In the genomic region with DNA sequence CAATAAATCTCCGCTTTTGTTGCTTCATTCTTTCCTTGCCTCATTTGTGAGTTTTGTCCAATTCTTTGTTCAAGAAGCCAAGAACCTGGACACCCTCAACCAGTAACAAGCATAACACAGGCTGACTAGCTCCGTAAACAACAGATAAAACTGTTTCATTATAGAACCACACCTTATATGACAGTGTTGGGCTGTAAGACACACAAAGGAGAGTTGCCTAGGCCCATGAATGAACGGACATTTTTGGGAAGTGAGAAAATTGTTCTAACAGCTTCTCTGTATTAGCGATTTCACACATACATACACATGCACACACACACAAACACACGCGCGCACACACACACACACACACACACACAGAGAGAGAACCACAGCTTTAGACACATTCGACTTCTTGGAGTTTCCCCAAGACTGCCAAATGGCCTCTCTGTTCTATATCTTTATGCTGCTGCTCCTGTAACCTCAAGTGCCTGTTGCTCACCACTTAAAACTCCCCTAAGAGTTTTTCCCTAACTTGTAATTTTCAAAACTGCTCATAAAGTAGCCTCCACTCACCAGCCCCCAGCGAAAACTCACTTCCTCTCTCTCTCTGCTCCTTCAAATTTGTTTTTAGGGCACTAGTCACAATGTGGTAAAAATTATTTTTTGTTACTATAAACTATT, we compare ENCODE assay signal across 9 cellular contexts. TPM values are rescaled to one million over a fixed set of nuclear protein-coding genes. Genes with fewer than 3 reads are reported as not detected.
A peak's percentile ranks its signal among the peaks of the same experiment; 100 is the strongest.
DNase-seq lines count a peak whose midpoint lies in the region; ATAC-seq and TF ChIP-seq lines count a peak whose summit lies in the region.
"Had no signal": no experiment of that assay in that cellular context is flagged by ENCODE, and none has a peak within 500 bp of the region (broad histone marks: within the 10 kb centered on the region; RNA-seq: fewer than 3 reads in every experiment).

No MANE protein-coding gene starts in this region.

- 0 out of 2 replicates have a peak, but pooled peaks cover 11% of the 10 kb centered on the region for H4K20me1 ChIP-seq in DND-41 (ENCODE audit: insufficient read depth, low read length)

- H3K27me3 ChIP-seq in DND-41 (ENCODE audit: insufficient read depth, low read length, poor library complexity): no peaks in the 10 kb centered on the region

- no peak overlapping the region for H2AFZ ChIP-seq in DND-41 (ENCODE audit: low read depth, low read length)

- H3K9me3 ChIP-seq in DND-41 (ENCODE audit: insufficient read depth, low read length, severe bottlenecking): no peaks in the 10 kb centered on the region

- H3K79me2 ChIP-seq in DND-41 (ENCODE audit: insufficient read depth, low read length): peaks cover 27% of the 10 kb centered on the region

- H3K27ac ChIP-seq in DND-41 (ENCODE audit: low read length): no peak overlapping the region
- H3K27ac ChIP-seq: VCaP had no signal

- DNase-seq in DND-41 (no peak), fibroblast of the aortic adventitia (ENCODE audit: low read depth) (peak; percentile 39), NCI-H2171 (lab: John Stamatoyannopoulos, UW) (no peak), SIG-M5 treated with dmso at 0.1 percent for 504 hours (lab: John Stamatoyannopoulos, UW; ENCODE audit: unreplicated experiment) (no peak), OCI-M1 (lab: John Stamatoyannopoulos, UW) (no peak), SKM-1 (lab: John Stamatoyannopoulos, UW; ENCODE audit: unreplicated experiment) (no peak)

- ATAC-seq in DND-41 (ENCODE audit: insufficient read depth, low read depth) (peak; percentile 35; the same call in 1 of the 3 replicates), GM19395 (IDR thresholded peaks at IDR 0.05; ENCODE audit: unreplicated experiment) (peak; percentile 66), HG03139 (IDR thresholded peaks at IDR 0.05; ENCODE audit: unreplicated experiment) (peak; percentile 40)

- H3K4me2 ChIP-seq in DND-41 (ENCODE audit: insufficient read depth, low read length): no peak overlapping the region

- peaks cover 96% of the 10 kb centered on the region for H3K36me3 ChIP-seq in DND-41 (ENCODE audit: insufficient read depth, low read length)

- H3K4me1 ChIP-seq in DND-41 (ENCODE audit: insufficient read depth, low read length): no peaks in the 10 kb centered on the region

- H3K9ac ChIP-seq in DND-41 (ENCODE audit: low read depth, low read length): no peak overlapping the region

- H3K4me3 ChIP-seq in DND-41 (ENCODE audit: low read depth in 1 of 2, low read length in 2 of 2) (no peak overlapping the region), fibroblast of the aortic adventitia (ENCODE audit: low read depth, low read length) (no peak overlapping the region)

- TF ChIP-seq CTCF in DND-41 (IDR thresholded peaks at IDR 0.05; ENCODE audit: borderline replicate concordance, extremely low read depth, low read length, poor library complexity, severe bottlenecking) (no peak), fibroblast of the aortic adventitia (IDR thresholded peaks at IDR 0.05; ENCODE audit: insufficient read depth, low read length) (no peak)

RNA-seq across cellular contexts. Expression of a gene that starts 35.9 kb away (rescaled TPM):
- total RNA-seq in fibroblast of the aortic adventitia (ENCODE audit: low replicate concordance): 20.5 and 69.1 TPM in 2 replicates
